ENCODE assay signal across 9 cellular contexts in genomic region chr3:112086857-112087524, GRCh38. TPM values are rescaled to one million over a fixed set of nuclear protein-coding genes. Genes with fewer than 3 reads are reported as not detected.
DNase-seq lines count a peak whose midpoint lies in the region; ATAC-seq and TF ChIP-seq lines count a peak whose summit lies in the region.
"Had no signal": no experiment of that assay in that cellular context is flagged by ENCODE, and none has a peak within 500 bp of the region (broad histone marks: within the 10 kb centered on the region; RNA-seq: fewer than 3 reads in every experiment).

No MANE protein-coding gene starts in this region.

- H3K4me3 ChIP-seq in HFF-Myc (replicated peaks; ENCODE audit: low read depth, low read length) (peak overlapping the region; percentile 60), WERI-Rb-1 (ENCODE audit: low read depth, low read length) (peak overlapping the region; percentile 43), right atrium auricular region (peak overlapping the region; percentile 46 to 55), skeletal muscle cell (ENCODE audit: low read depth, low read length) (peak overlapping the region; percentile 61)

- H3K9me3 ChIP-seq in WERI-Rb-1 (ENCODE audit: severe bottlenecking) (no peaks in the 10 kb centered on the region), right atrium auricular region (no peaks in the 10 kb centered on the region)

- ATAC-seq in HG02610 (IDR thresholded peaks at IDR 0.05; ENCODE audit: unreplicated experiment) (no peak), GM18868 (IDR thresholded peaks at IDR 0.05; ENCODE audit: unreplicated experiment) (no peak), HG03469 (IDR thresholded peaks at IDR 0.05; ENCODE audit: unreplicated experiment) (no peak)

- H3K27ac ChIP-seq in WERI-Rb-1: no peak overlapping the region
- peak overlapping the region in 1 of 2 donors; percentile 27 for H3K27ac ChIP-seq in right atrium auricular region

- TF ChIP-seq CTCF in HFF-Myc (IDR thresholded peaks at IDR 0.05; ENCODE audit: low read depth, low read length, missing control alignments) (no peak), WERI-Rb-1 (IDR thresholded peaks at IDR 0.05; ENCODE audit: low read depth, low read length) (no peak), right atrium auricular region (IDR thresholded peaks at IDR 0.05) (no peak)

- H3K4me1 ChIP-seq in right atrium auricular region: peaks cover 0 to 24% of the 10 kb centered on the region in 2 donors

- H3K36me3 ChIP-seq in WERI-Rb-1: no peaks in the 10 kb centered on the region
- no peaks in the 10 kb centered on the region for H3K36me3 ChIP-seq in right atrium auricular region

- DNase-seq in HFF-Myc (ENCODE audit: extremely low read depth, low read depth) (no peak), WERI-Rb-1 (no peak), right atrium auricular region (ENCODE audit: low spot score) (no peak), skeletal muscle cell (ENCODE audit: low read depth) (no peak), NCI-H2029 treated with DMSO at 0.1 percent for 48 hours (lab: John Stamatoyannopoulos, UW) (no peak)

- H3K27me3 ChIP-seq in WERI-Rb-1 (ENCODE audit: insufficient read depth, low read depth, severe bottlenecking) (no peaks in the 10 kb centered on the region), right atrium auricular region (no peaks in the 10 kb centered on the region)

RNA-seq across cellular contexts. Expression of gene C3orf52, which starts 0.8 kb away (rescaled TPM):
- 1 to 10 TPM; 1.5 to 1.8 TPM for total RNA-seq in right atrium auricular region

RNA-seq across cellular contexts. Expression of gene GCSAM, which starts 46.1 kb away (rescaled TPM):
- under 1 TPM in 1 of 2 donors, not detected in 1; 0.12 TPM for total RNA-seq in right atrium auricular region

RNA-seq across cellular contexts. Expression of gene TMPRSS7, which starts 52.5 kb away (rescaled TPM):
- total RNA-seq in right atrium auricular region: not detected
- total RNA-seq: activated CD8-positive, alpha-beta memory T cell treated with anti-CD3 and anti-CD28 coated beads for 36 hours had no signal
